ENCODE assay signal across 15 cellular contexts in genomic region chr2:188598551-188598950, GRCh38.
DNase-seq lines count a peak whose midpoint lies in the region; ATAC-seq and TF ChIP-seq lines count a peak whose summit lies in the region.
"Had no signal": no experiment of that assay in that cellular context is flagged by ENCODE, and none has a peak within 500 bp of the region (broad histone marks: within the 10 kb centered on the region; RNA-seq: fewer than 3 reads in every experiment).

No MANE protein-coding gene starts in this region.

- H3K27ac Mint-ChIP-seq in neural progenitor cell, result peak overlapping the region; percentile 33
- H3K27ac Mint-ChIP-seq in activated T-helper 1 cell treated with anti-CD3 and anti-CD28 coated beads, Interleukin-12 subunit alpha, Interleukin-12 subunit beta, Interleukin-2, Interleukin-4 antibody, amounts not matched to agents 30 ng/mL and 10 ng/mL and 1 ng/mL, durations not matched to agents 14 hours and 24 hours and 36 hours, result no peak overlapping the region
- H3K27ac Mint-ChIP-seq: activated naive CD4-positive, alpha-beta T cell treated with anti-CD3 and anti-CD28 coated beads, Interleukin-2, amount 50 U/mL, for 72 hours had no signal

- no peaks in the 10 kb centered on the region for H3K79me2 ChIP-seq in neural progenitor cell (ENCODE audit: low read depth)

- no peak overlapping the region for H3K4me2 ChIP-seq in neural progenitor cell

- peaks cover 11% of the 10 kb centered on the region for H3F3A ChIP-seq in neural progenitor cell (ENCODE audit: low read depth)

- peaks cover 3% of the 10 kb centered on the region for H3K36me3 ChIP-seq in neural progenitor cell

- H3K4me1 Mint-ChIP-seq in neural progenitor cell, result peaks cover 22% of the 10 kb centered on the region
- H3K4me1 Mint-ChIP-seq in activated T-helper 1 cell treated with anti-CD3 and anti-CD28 coated beads, Interleukin-12 subunit alpha, Interleukin-12 subunit beta, Interleukin-2, Interleukin-4 antibody, amounts not matched to agents 30 ng/mL and 10 ng/mL and 1 ng/mL, durations not matched to agents 14 hours and 24 hours and 36 hours (ENCODE audit: low read depth), result no peaks in the 10 kb centered on the region

- in situ Hi-C loops in ACHN (cut with HindIII; ENCODE audit: low pct_ligation_motif_present, low pct_unique_long_range_greater_than_20kb, low sequenced_read_pairs), result no loop called here

- H3K9me3 Mint-ChIP-seq in neural progenitor cell, result no peaks in the 10 kb centered on the region
- no peaks in the 10 kb centered on the region for H3K9me3 Mint-ChIP-seq in activated T-helper 1 cell treated with anti-CD3 and anti-CD28 coated beads, Interleukin-12 subunit alpha, Interleukin-12 subunit beta, Interleukin-2, Interleukin-4 antibody, amounts not matched to agents 30 ng/mL and 10 ng/mL and 1 ng/mL, durations not matched to agents 14 hours and 24 hours and 36 hours
- H3K9me3 Mint-ChIP-seq: activated naive CD4-positive, alpha-beta T cell treated with anti-CD3 and anti-CD28 coated beads, Interleukin-2, amount 50 U/mL, for 72 hours; WTC11 had no signal

- no peak overlapping the region for H3K9ac ChIP-seq in neural progenitor cell

- no peaks in the 10 kb centered on the region for H3K9me3 ChIP-seq in neural progenitor cell (ENCODE audit: low read depth)
- H3K9me3 ChIP-seq: psoas muscle had no signal

- H3K4me1 ChIP-seq in neural progenitor cell, result peaks cover 31% of the 10 kb centered on the region
- H3K4me1 ChIP-seq: psoas muscle had no signal

- no peak for TF ChIP-seq CTCF in neural progenitor cell (IDR thresholded peaks at IDR 0.05)
- no peak for TF ChIP-seq CTCF in foreskin fibroblast (IDR thresholded peaks at IDR 0.05; ENCODE audit: low read depth, low read length)

- peak; percentile 20 for DNase-seq in ACHN
- peak; percentile 42 for DNase-seq in amniotic epithelial cell (ENCODE audit: low read depth)
- DNase-seq in left ventricle myocardium superior, result peak; percentile 23
- no peak for DNase-seq in neural progenitor cell (ENCODE audit: low spot score)
- no peak for DNase-seq in foreskin fibroblast
- no peak for DNase-seq in activated T-helper 1 cell treated with anti-CD3 and anti-CD28 coated beads, Interleukin-12 subunit alpha, Interleukin-12 subunit beta, Interleukin-2, Interleukin-4 antibody, amounts not matched to agents 30 ng/mL and 10 ng/mL and 1 ng/mL, durations not matched to agents 14 hours and 24 hours and 36 hours (ENCODE audit: low spot score)
- no peak for DNase-seq in GF-D8 (lab: John Stamatoyannopoulos, UW)
- DNase-seq: activated CD8-positive, alpha-beta memory T cell treated with anti-CD3 and anti-CD28 coated beads, Interleukin-2, amount 50 U/mL, for 4 hours; NCI-H1105 treated with DMSO at 0.1 percent for 48 hours; NCI-H2227 treated with DMSO at 0.1 percent for 48 hours; psoas muscle had no signal

- H3K4me3 ChIP-seq in neural progenitor cell, result no peak overlapping the region
- no peak overlapping the region for H3K4me3 ChIP-seq in foreskin fibroblast (ENCODE audit: low read depth in 1 of 2, low read length in 2 of 2)
- H3K4me3 ChIP-seq: psoas muscle had no signal

- no peaks in the 10 kb centered on the region for H4K20me1 ChIP-seq in neural progenitor cell (ENCODE audit: low read depth)

- no peak overlapping the region for H3K4me3 Mint-ChIP-seq in neural progenitor cell
- no peak overlapping the region for H3K4me3 Mint-ChIP-seq in activated T-helper 1 cell treated with anti-CD3 and anti-CD28 coated beads, Interleukin-12 subunit alpha, Interleukin-12 subunit beta, Interleukin-2, Interleukin-4 antibody, amounts not matched to agents 30 ng/mL and 10 ng/mL and 1 ng/mL, durations not matched to agents 14 hours and 24 hours and 36 hours
- H3K4me3 Mint-ChIP-seq: WTC11 had no signal

- no peak overlapping the region for H2AFZ ChIP-seq in neural progenitor cell (replicated peaks)

- ATAC-seq in left ventricle myocardium superior (peak; percentile 71), HG02981 (IDR thresholded peaks at IDR 0.05; ENCODE audit: unreplicated experiment) (no peak)
- ATAC-seq: activated naive CD4-positive, alpha-beta T cell treated with anti-CD3 and anti-CD28 coated beads, Interleukin-2, amount 50 U/mL, for 72 hours; psoas muscle; WTC11 had no signal

- H3K27me3 Mint-ChIP-seq in neural progenitor cell (ENCODE audit: insufficient read depth, low read depth), result no peaks in the 10 kb centered on the region
- no peaks in the 10 kb centered on the region for H3K27me3 Mint-ChIP-seq in activated T-helper 1 cell treated with anti-CD3 and anti-CD28 coated beads, Interleukin-12 subunit alpha, Interleukin-12 subunit beta, Interleukin-2, Interleukin-4 antibody, amounts not matched to agents 30 ng/mL and 10 ng/mL and 1 ng/mL, durations not matched to agents 14 hours and 24 hours and 36 hours (ENCODE audit: insufficient read depth)

- no peak overlapping the region for H3K27ac ChIP-seq in neural progenitor cell
- H3K27ac ChIP-seq: epithelial cell of prostate, psoas muscle had no signal

- intact Hi-C loops in left ventricle myocardium superior (cut with micrococcal nuclease), result no loop called here
- intact Hi-C loops in activated T-helper 1 cell treated with anti-CD3 and anti-CD28 coated beads, Interleukin-12 subunit alpha, Interleukin-12 subunit beta, Interleukin-2, Interleukin-4 antibody, amounts not matched to agents 30 ng/mL and 10 ng/mL and 1 ng/mL, durations not matched to agents 14 hours and 24 hours and 36 hours (cut with micrococcal nuclease), result no loop called here

- H3K36me3 Mint-ChIP-seq in neural progenitor cell, result peaks cover 10% of the 10 kb centered on the region
- no peaks in the 10 kb centered on the region for H3K36me3 Mint-ChIP-seq in activated T-helper 1 cell treated with anti-CD3 and anti-CD28 coated beads, Interleukin-12 subunit alpha, Interleukin-12 subunit beta, Interleukin-2, Interleukin-4 antibody, amounts not matched to agents 30 ng/mL and 10 ng/mL and 1 ng/mL, durations not matched to agents 14 hours and 24 hours and 36 hours (ENCODE audit: low read depth)
- H3K36me3 Mint-ChIP-seq: activated naive CD4-positive, alpha-beta T cell treated with anti-CD3 and anti-CD28 coated beads, Interleukin-2, amount 50 U/mL, for 72 hours had no signal

- no peaks in the 10 kb centered on the region for H3K27me3 ChIP-seq in neural progenitor cell

Comparison
In these comparisons a context has a peak if more than half of its experiments do, and no peak if none do; other contexts are left out.
1. DNase-seq: peak in ACHN (single experiment), amniotic epithelial cell (single experiment) and left ventricle myocardium superior (single experiment); none in neural progenitor cell (single experiment), foreskin fibroblast (0 of 2), activated T-helper 1 cell treated with anti-CD3 and anti-CD28 coated beads, Interleukin-12 subunit alpha, Interleukin-12 subunit beta, Interleukin-2, Interleukin-4 antibody, amounts not matched to agents 30 ng/mL and 10 ng/mL and 1 ng/mL, durations not matched to agents 14 hours and 24 hours and 36 hours (single experiment) and GF-D8 (single experiment).